In genomic region chr5:79746645-79747044, GRCh38 we compare ENCODE assay signal across 1 cellular context.
TF ChIP-seq lines count a peak whose summit lies in the region.

No MANE protein-coding gene starts in this region.

TF ChIP-seq in GM23338, 12 proteins besides CTCF, POLR2A, EP300 and RAD21 (continued from another document):
- TF ChIP-seq ZNF462 (CRISPR knock-in tag; IDR thresholded peaks at IDR 0.05) (no peak), JUNB (IDR thresholded peaks at IDR 0.05; ENCODE audit: unreplicated experiment) (no peak), ZNF114 (CRISPR knock-in tag; IDR thresholded peaks at IDR 0.05) (no peak), NANOG (IDR thresholded peaks at IDR 0.05; ENCODE audit: borderline replicate concordance) (no peak), STAT1 (IDR thresholded peaks at IDR 0.05; ENCODE audit: unreplicated experiment) (no peak), CREB1 (CRISPR knock-in tag; IDR thresholded peaks at IDR 0.05; ENCODE audit: low read depth) (no peak), EZH2phosphoT487 (IDR thresholded peaks at IDR 0.05; ENCODE audit: unreplicated experiment) (no peak), REST (IDR thresholded peaks at IDR 0.05; ENCODE audit: unreplicated experiment) (no peak)
